2 cellular contexts compared by ENCODE assay signal in the genomic region with DNA sequence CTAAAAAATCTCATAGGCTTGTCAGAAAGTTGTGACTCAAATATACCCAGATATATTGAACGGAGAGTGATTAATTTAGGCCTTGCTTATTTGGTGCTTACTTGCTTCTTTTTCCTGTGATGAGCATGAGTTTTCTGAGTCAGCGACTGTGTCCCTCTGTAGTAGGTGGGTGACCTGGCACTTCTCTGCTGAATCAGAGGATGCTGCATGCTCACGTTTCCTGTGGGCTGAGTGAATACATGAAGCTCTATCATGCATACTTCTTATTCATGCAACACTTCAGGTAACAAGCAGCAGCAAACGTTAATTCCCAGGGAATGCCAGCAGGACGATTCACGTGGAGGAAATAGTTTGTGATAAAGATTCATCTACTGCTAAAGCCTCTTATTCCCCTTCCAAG.
TF ChIP-seq lines count a peak whose summit lies in the region.

No MANE protein-coding gene starts in this region.

TF ChIP-seq in SK-N-SH, 30 proteins besides CTCF, POLR2A, EP300 and RAD21 (continued from another document):
- TF ChIP-seq SMC3 (IDR thresholded peaks at IDR 0.05; ENCODE audit: low read depth, low read length) (no peak), POLR2AphosphoS5 (IDR thresholded peaks at IDR 0.05; ENCODE audit: low read depth, low read length) (no peak), SIN3A (IDR thresholded peaks at IDR 0.05; ENCODE audit: borderline replicate concordance, low read depth, low read length) (no peak), GATA2 (CRISPR knock-in tag; IDR thresholded peaks at IDR 0.05) (no peak), NFIC (IDR thresholded peaks at IDR 0.05; ENCODE audit: borderline replicate concordance) (no peak)
- TF ChIP-seq, protein P1, sequence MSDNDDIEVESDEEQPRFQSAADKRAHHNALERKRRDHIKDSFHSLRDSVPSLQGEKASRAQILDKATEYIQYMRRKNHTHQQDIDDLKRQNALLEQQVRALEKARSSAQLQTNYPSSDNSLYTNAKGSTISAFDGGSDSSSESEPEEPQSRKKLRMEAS (IDR thresholded peaks at IDR 0.05; ENCODE audit: low read depth), result no peak

TF ChIP-seq in SK-N-SH treated with all-trans-retinoic acid at 6 μM for 48 hours, 23 proteins besides CTCF, POLR2A, EP300 and RAD21 (continued from another document):
- no peak for TF ChIP-seq POU6F1 (CRISPR knock-in tag; IDR thresholded peaks at IDR 0.05; ENCODE audit: borderline replicate concordance, low read depth)
